In genomic region chr5:174421408-174421805, GRCh38 we compare ENCODE assay signal across 19 cellular contexts.
DNase-seq lines count a peak whose midpoint lies in the region; ATAC-seq lines count a peak whose summit lies in the region.
"Had no signal": no experiment of that assay in that cellular context is flagged by ENCODE, and none has a peak within 500 bp of the region (broad histone marks: within the 10 kb centered on the region; RNA-seq: fewer than 3 reads in every experiment).

No MANE protein-coding gene starts in this region.

- H2BK120ac ChIP-seq in trophoblast cell (ENCODE audit: insufficient read depth, low read length, poor library complexity): peak overlapping the region; percentile 6

- H2BK12ac ChIP-seq in trophoblast cell (ENCODE audit: low read length): peak overlapping the region; percentile 7

- peak; percentile 4 for DNase-seq in NCI-H510A treated with DMSO at 0.1 percent for 48 hours (lab: John Stamatoyannopoulos, UW)
- no peak for DNase-seq in NCI-H510A (lab: John Stamatoyannopoulos, UW)
- DNase-seq in islet precursor cell: peak; percentile 32
- DNase-seq in trophoblast cell: no peak
- DNase-seq in glomerular visceral epithelial cell (ENCODE audit: extremely low spot score): no peak
- DNase-seq: CD4-positive, CD25-positive, alpha-beta regulatory T cell; CD8-positive, alpha-beta T cell; DMS 273 treated with DMSO at 0.1 percent for 48 hours; DMS79; EL; GDM1; GM23248; H7; HCEC 1CT had no signal

- peaks cover 4% of the 10 kb centered on the region for H3K79me2 ChIP-seq in trophoblast cell (ENCODE audit: control insufficient read depth, insufficient read depth, low read length, poor library complexity)

- no peak overlapping the region for H3K4me3 ChIP-seq in trophoblast cell (ENCODE audit: low read depth, low read length)
- H3K4me3 ChIP-seq: BLaER1, GM12878, GM23248 had no signal

- no peak overlapping the region for H3K18ac ChIP-seq in trophoblast cell (ENCODE audit: low read length)

- H2BK5ac ChIP-seq in trophoblast cell (ENCODE audit: low read depth, low read length, poor library complexity): no peak overlapping the region

- no peaks in the 10 kb centered on the region for H3K27me3 ChIP-seq in trophoblast cell (ENCODE audit: insufficient read depth, low read length)
- H3K27me3 ChIP-seq: BLaER1 had no signal

- ATAC-seq in HG03457 (IDR thresholded peaks at IDR 0.05; ENCODE audit: unreplicated experiment): no peak
- ATAC-seq: CD8-positive, alpha-beta T cell; GM12878 had no signal

- no peak overlapping the region for H4K8ac ChIP-seq in trophoblast cell (ENCODE audit: low read depth, low read length)

- no peak overlapping the region for H3K4me2 ChIP-seq in trophoblast cell (ENCODE audit: low read length)
- H3K4me2 ChIP-seq: BLaER1 had no signal

- peak overlapping the region; percentile 67 for H3K14ac ChIP-seq in trophoblast cell (ENCODE audit: low read length)

- no peak overlapping the region for H3K23ac ChIP-seq in trophoblast cell (ENCODE audit: low read length)

- H4K91ac ChIP-seq in trophoblast cell (ENCODE audit: low read depth, low read length): peak overlapping the region; percentile 30

- no peak overlapping the region for H3K4ac ChIP-seq in trophoblast cell (ENCODE audit: low read depth, low read length)

- peaks cover 25 to 35% of the 10 kb centered on the region in 2 experiments for H3K4me1 ChIP-seq in trophoblast cell (ENCODE audit: control insufficient read depth in 1 of 2, insufficient read depth in 2 of 2, low read length in 2 of 2)

- no peaks in the 10 kb centered on the region for H3K36me3 ChIP-seq in trophoblast cell (ENCODE audit: control insufficient read depth in 1 of 2, insufficient read depth in 2 of 2, low read length in 2 of 2)
- H3K36me3 ChIP-seq: BLaER1 had no signal

- no peak overlapping the region for H3K27ac ChIP-seq in trophoblast cell (ENCODE audit: low read depth, low read length)
- H3K27ac ChIP-seq: 22Rv1, BLaER1, C4-2B, GM23248 had no signal

- H4K12ac ChIP-seq in trophoblast cell (ENCODE audit: low read depth, low read length): no peak overlapping the region

- no CpG with 5 or more reads among the region's 7 CpGs for WGBS in trophoblast cell (ENCODE audit: extremely low coverage, insufficient coverage, insufficient read length)

- no peaks in the 10 kb centered on the region for H3K9me3 ChIP-seq in trophoblast cell (ENCODE audit: insufficient read depth, low read depth, low read length)
- H3K9me3 ChIP-seq: BLaER1 had no signal

- no peak overlapping the region for H2AK5ac ChIP-seq in trophoblast cell (ENCODE audit: low read length)

- H2AFZ ChIP-seq in trophoblast cell (ENCODE audit: insufficient read depth, low read length, poor library complexity): no peak overlapping the region
- H2AFZ ChIP-seq: GM23248 had no signal

- H3K79me1 ChIP-seq in trophoblast cell (ENCODE audit: low read length): peaks cover 57% of the 10 kb centered on the region

- no peak overlapping the region for H3K9ac ChIP-seq in trophoblast cell (ENCODE audit: low read length)
- H3K9ac ChIP-seq: BLaER1, GM23248 had no signal

Comparison
In these comparisons a context has a peak if more than half of its experiments do, and no peak if none do; other contexts are left out.
1. DNase-seq: peak in NCI-H510A treated with DMSO at 0.1 percent for 48 hours (single experiment) and islet precursor cell (single experiment); none in NCI-H510A (single experiment), trophoblast cell (0 of 2) and glomerular visceral epithelial cell (single experiment).